In genomic region chr5:180329606-180330269, GRCh38 we compare ENCODE assay signal across 22 cellular contexts. TPM values are rescaled to one million over a fixed set of nuclear protein-coding genes. Genes with fewer than 3 reads are reported as not detected.
DNase-seq lines count a peak whose midpoint lies in the region; ATAC-seq and TF ChIP-seq lines count a peak whose summit lies in the region.
"Had no signal": no experiment of that assay in that cellular context is flagged by ENCODE, and none has a peak within 500 bp of the region (broad histone marks: within the 10 kb centered on the region; RNA-seq: fewer than 3 reads in every experiment).

No MANE protein-coding gene starts in this region.

- no peaks in the 10 kb centered on the region for H4K20me1 ChIP-seq in HCT116 (ENCODE audit: insufficient read depth)

- POLR2A ChIA-PET in HCT116 (lab: Charles Lee) = no interaction called here

- CTCF ChIA-PET in HCT116 (lab: Charles Lee) = interaction anchor here (0.8 to 2.7 kb wide), 8 partner anchors 12 to 128 kb away, joined by 3 to 31 read pairs (median 4); no protein-coding TSS in a partner anchor

- no peaks in the 10 kb centered on the region for H3K36me3 ChIP-seq in HCT116 (ENCODE audit: control insufficient read depth in 1 of 2, insufficient read depth in 2 of 2, low read length in 2 of 2)
- peaks cover 69% of the 10 kb centered on the region for H3K36me3 ChIP-seq in SJSA1
- H3K36me3 ChIP-seq in lower lobe of right lung = peaks cover 16% of the 10 kb centered on the region
- H3K36me3 ChIP-seq in spleen = no peaks in the 10 kb centered on the region
- H3K36me3 ChIP-seq: thoracic aorta had no signal

- ATAC-seq in HCT116 (no peak), lower lobe of right lung (no peak), left colon (no peak)
- ATAC-seq: esophagus mucosa; stimulated activated memory B cell treated with anti-CD40 and anti-IgM and Interleukin-4, amounts not matched to agents 10 μg/mL and 1 μg/mL and 100 μg/mL, for 72 hours had no signal

- H3K27me3 ChIP-seq in HCT116 (ENCODE audit: insufficient read depth, low read length) = no peaks in the 10 kb centered on the region
- no peaks in the 10 kb centered on the region for H3K27me3 ChIP-seq in SJSA1 (replicated peaks)
- H3K27me3 ChIP-seq in lower lobe of right lung (ENCODE audit: low read depth) = no peaks in the 10 kb centered on the region
- H3K27me3 ChIP-seq in spleen (replicated peaks in 1 of 7) = peaks cover 0 to 32% (median 6%) of the 10 kb centered on the region in 7 donors

- H3K9me3 ChIP-seq in HCT116 (ENCODE audit: control insufficient read depth in 1 of 2, insufficient read depth in 1 of 2, low read depth in 1 of 2, low read length in 2 of 2) (no peaks in the 10 kb centered on the region), SJSA1 (replicated peaks) (no peaks in the 10 kb centered on the region), lower lobe of right lung (no peaks in the 10 kb centered on the region), spleen (no peaks in the 10 kb centered on the region)
- H3K9me3 ChIP-seq: thoracic aorta had no signal

- H3K9me2 ChIP-seq in HCT116 (ENCODE audit: insufficient read depth) = no peaks in the 10 kb centered on the region

- no peak for TF ChIP-seq RAD21 in HCT116 (IDR thresholded peaks at IDR 0.05; ENCODE audit: low read depth)

- H3K4me1 ChIP-seq in HCT116 (ENCODE audit: control insufficient read depth in 1 of 2, insufficient read depth in 2 of 2, low read length in 2 of 2) = peaks cover 45 to 58% of the 10 kb centered on the region in 2 experiments
- peaks cover 61% of the 10 kb centered on the region for H3K4me1 ChIP-seq in SJSA1 (replicated peaks)
- H3K4me1 ChIP-seq in lower lobe of right lung = peaks cover 6% of the 10 kb centered on the region
- H3K4me1 ChIP-seq in spleen = peaks cover 0 to 6% (median 1%) of the 10 kb centered on the region in 6 donors

- RAD21 ChIA-PET in HCT116 (lab: Charles Lee; ENCODE audit: low non-redundant PET in 1 of 2, low total read pairs in 2 of 2, uncharacterized antibody in 2 of 2, unreplicated experiment in 2 of 2) = interaction anchor here in 1 of 2 experiments (1.4 kb wide), 1 partner anchor 36 kb away, joined by 7 read pairs; no protein-coding TSS in a partner anchor

- WGBS in spleen, 5 donors = 88 to 92% (median 89%) methylated on average over 5 to 8 of the region's 8 CpGs

- no peak overlapping the region for H3K4me3 ChIP-seq in HCT116 (replicated peaks in 1 of 2; ENCODE audit: low read depth in 1 of 2, low read length in 2 of 2)
- H3K4me3 ChIP-seq in SJSA1 = no peak overlapping the region
- no peak overlapping the region for H3K4me3 ChIP-seq in lower lobe of right lung
- no peak overlapping the region for H3K4me3 ChIP-seq in spleen
- H3K4me3 ChIP-seq: K562, thoracic aorta had no signal

- DNase-seq in HCT116 (ENCODE audit: low read depth, low spot score) (no peak), SJSA1 (ENCODE audit: low read depth in 1 of 2, low spot score in 2 of 2) (no peak), lower lobe of right lung (peak; percentile 35), spleen (peak; percentile 56), islet precursor cell (no peak), left colon (no peak), NCI-H1092 (lab: John Stamatoyannopoulos, UW) (no peak)
- DNase-seq in activated naive CD4-positive, alpha-beta T cell treated with anti-CD3 and anti-CD28 coated beads, Interleukin-2, amount 50 U/mL, for 16 hours = no peak
- DNase-seq: activated CD4-positive, alpha-beta T cell treated with anti-CD3 and anti-CD28 coated beads for 4 hours; CD4-positive, alpha-beta T cell; effector memory CD4-positive, alpha-beta T cell; midbrain; MM.1S; NCI-H1694; NCI-H2171 treated with DMSO at 0.1 percent for 48 hours; NCI-H526; RPMI8226; stimulated activated CD4-positive, alpha-beta T cell treated with anti-CD3 and anti-CD28 coated beads, Interleukin-2, amount 100 ng/mL, for 24 hours had no signal

- BruUV-seq in HCT116 (replicated peaks; lab: Mats Ljungman, UMichigan) = no TSS peak

- no peak overlapping the region for H2AFZ ChIP-seq in HCT116 (ENCODE audit: low read depth, low read length, poor library complexity, severe bottlenecking)

- TF ChIP-seq POLR2A in HCT116 (IDR thresholded peaks at IDR 0.05; ENCODE audit: borderline replicate concordance, extremely low read depth, insufficient read depth, insufficient read length) = no peak
- no peak for TF ChIP-seq POLR2A in spleen (IDR thresholded peaks at IDR 0.05)

- TF ChIP-seq CTCF in HCT116 (IDR thresholded peaks at IDR 0.05 in 2 of 3, conservative IDR thresholded peaks at IDR 0.05 in 1 of 3; ENCODE audit: borderline replicate concordance in 1 of 3, insufficient read depth in 1 of 3, low read depth in 2 of 3, low read length in 2 of 3) (no peak), lower lobe of right lung (IDR thresholded peaks at IDR 0.05) (no peak), spleen (IDR thresholded peaks at IDR 0.05 in 8 of 11, conservative IDR thresholded peaks at IDR 0.05 in 3 of 11) (no peak)

- H3K27ac ChIP-seq in HCT116 (ENCODE audit: low read depth, low read length) = no peak overlapping the region
- peak overlapping the region; percentile 88; the same call in 1 of the 2 replicates for H3K27ac ChIP-seq in SJSA1
- peak overlapping the region; percentile 34 for H3K27ac ChIP-seq in lower lobe of right lung
- no peak overlapping the region for H3K27ac ChIP-seq in spleen

- intact Hi-C loops in HCT116 (cut with micrococcal nuclease) (loop anchor here (2.0 to 5.0 kb wide), 2 partner anchors 127 to 203 kb away; no protein-coding TSS in a partner anchor), lower lobe of right lung (cut with DNase I) (no loop called here), spleen (cut with DNase I; ENCODE audit: low total_unique reads) (no loop called here), left colon (cut with DNase I, micrococcal nuclease) (no loop called here)

- H3K4me2 ChIP-seq in HCT116 (ENCODE audit: low read length) = peak overlapping the region; percentile 51

- H3K9ac ChIP-seq in HCT116 (ENCODE audit: low read length) = no peak overlapping the region

- H3K79me2 ChIP-seq in HCT116 (ENCODE audit: insufficient read depth, low read length) = no peaks in the 10 kb centered on the region

TF ChIP-seq in HCT116, 20 proteins besides CTCF, POLR2A, EP300 and RAD21:
- TF ChIP-seq CEBPB (IDR thresholded peaks at IDR 0.05; ENCODE audit: low read depth) (no peak), REST (IDR thresholded peaks at IDR 0.05; ENCODE audit: low read depth) (no peak), ZNF274 (IDR thresholded peaks at IDR 0.05; ENCODE audit: low read depth, low read length) (no peak), MAX (IDR thresholded peaks at IDR 0.05) (no peak), ELF1 (IDR thresholded peaks at IDR 0.05; ENCODE audit: borderline replicate concordance, low read depth) (no peak), FOSL1 (IDR thresholded peaks at IDR 0.05; ENCODE audit: low read depth) (no peak), ZFX (IDR thresholded peaks at IDR 0.05) (no peak), SRF (IDR thresholded peaks at IDR 0.05; ENCODE audit: low read depth) (no peak), EGR1 (IDR thresholded peaks at IDR 0.05; ENCODE audit: low read depth) (no peak), YY1 (IDR thresholded peaks at IDR 0.05; ENCODE audit: extremely low read depth, insufficient replicate concordance, low read depth, low read length) (no peak), ATF3 (IDR thresholded peaks at IDR 0.05) (no peak)
TF ChIP-seq in HCT116: peak in this region for 0.

RNA-seq across cellular contexts. Expression of gene GFPT2, which starts 23.4 kb away (rescaled TPM):
- 16.1 TPM for total RNA-seq in HCT116 (2021; ENCODE audit: unreplicated experiment)
- polyA plus RNA-seq in HCT116 (2012) = 9.3 and 11.2 TPM in 2 replicates
- total RNA-seq in SJSA1 (2014; rRNA removed; shearing (Covaris generic)) = 125 and 138 TPM in 2 replicates
- 13.4 TPM for total RNA-seq in lower lobe of right lung
- total RNA-seq in spleen = 1 to 10 TPM; 1.2 to 4.7 (median 2.0) TPM
- polyA plus RNA-seq in spleen = 1 to 10 TPM; 1.2 to 1.5 (median 1.5) TPM
- 1 to 10 TPM; 1.5 to 2.8 TPM for total RNA-seq in left colon

RNA-seq across cellular contexts. Expression of gene MAPK9, which starts 37.9 kb away (rescaled TPM):
- total RNA-seq in HCT116 (2021; ENCODE audit: unreplicated experiment) (43.4 TPM), lower lobe of right lung (43.1 TPM), spleen (10 to 100 TPM; 30.7 to 38.5 (median 33.4) TPM), left colon (10 to 100 TPM; 40.9 to 49.8 TPM)
- 24.0 and 25.8 TPM in 2 replicates for polyA plus RNA-seq in HCT116 (2012)
- 44.9 and 82.1 TPM in 2 replicates for total RNA-seq in SJSA1 (2014; rRNA removed; shearing (Covaris generic))
- polyA plus RNA-seq in spleen = 10 to 100 TPM in 2 of 3 donors, 1 to 10 TPM in 1; 8.9 to 13.9 (median 10.3) TPM

Comparison
In these comparisons a context has a peak if more than half of its experiments do, and no peak if none do; other contexts are left out.
1. DNase-seq: peak in lower lobe of right lung (single experiment) and spleen (single experiment); none in HCT116 (single experiment), SJSA1 (0 of 2), islet precursor cell (single experiment), left colon (0 of 2), activated naive CD4-positive, alpha-beta T cell treated with anti-CD3 and anti-CD28 coated beads, Interleukin-2, amount 50 U/mL, for 16 hours (single experiment) and NCI-H1092 (single experiment).
2. H3K27ac ChIP-seq: peak in SJSA1 (single experiment) and lower lobe of right lung (single experiment); none in HCT116 (single experiment) and spleen (0 of 8).